Comparison of ENCODE assay signal across 10 cellular contexts in the genomic region with DNA sequence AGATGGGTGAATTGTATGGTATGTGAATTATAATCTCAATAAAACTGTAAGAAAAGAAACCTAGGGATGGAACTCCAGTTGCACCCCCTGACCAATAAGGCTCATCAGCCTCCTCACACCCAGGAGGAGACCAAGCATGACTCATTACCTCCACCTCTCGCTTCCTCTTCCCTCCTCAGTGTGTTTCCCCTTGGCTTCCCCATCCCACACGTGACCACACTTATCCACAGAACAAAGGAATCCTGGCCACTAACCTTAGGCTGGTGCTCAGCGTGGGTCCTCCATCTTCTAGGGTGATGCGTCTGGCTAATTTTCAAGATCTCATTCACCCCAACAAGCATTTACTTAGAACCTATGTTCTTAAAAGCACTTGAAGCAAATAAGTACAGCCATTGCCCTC. TPM values are rescaled to one million over a fixed set of nuclear protein-coding genes. Genes with fewer than 3 reads are reported as not detected.
DNase-seq lines count a peak whose midpoint lies in the region; ATAC-seq and TF ChIP-seq lines count a peak whose summit lies in the region.
"Had no signal": no experiment of that assay in that cellular context is flagged by ENCODE, and none has a peak within 500 bp of the region (broad histone marks: within the 10 kb centered on the region; RNA-seq: fewer than 3 reads in every experiment).

No MANE protein-coding gene starts in this region.

- H4K91ac ChIP-seq in IMR-90 (ENCODE audit: insufficient read depth, low read depth, low read length): no peak overlapping the region

- in situ Hi-C loops in IMR-90 (cut with MboI; ENCODE audit: low sequenced_read_pairs): no loop called here

- no peak for TF ChIP-seq CTCF in IMR-90 (conservative IDR thresholded peaks at IDR 0.05; ENCODE audit: low read depth, low read length)

- ATAC-seq in IMR-90 (ENCODE audit: low read depth) (no peak), sciatic nerve (no peak), Right ventricle myocardium superior (ENCODE audit: poor library complexity) (no peak)

- no peak overlapping the region for H2AFZ ChIP-seq in IMR-90 (replicated peaks; ENCODE audit: low read length, poor library complexity)

- H3K27ac ChIP-seq in BLaER1 treated with 17β-estradiol and CSF1 and Interleukin-3, amounts not matched to agents 10 nM and 100 nM: no peak overlapping the region
- H3K27ac ChIP-seq in IMR-90 (ENCODE audit: insufficient read depth, low read length): no peak overlapping the region
- H3K27ac ChIP-seq: neutrophil had no signal

- no peak for TF ChIP-seq RAD21 in IMR-90 (IDR thresholded peaks at IDR 0.05; ENCODE audit: low read length)

- no peak overlapping the region for H2BK5ac ChIP-seq in IMR-90 (ENCODE audit: low read depth, low read length, poor library complexity, severe bottlenecking)

- H3K79me1 ChIP-seq in IMR-90 (ENCODE audit: low read depth in 1 of 2, low read length in 2 of 2): no peaks in the 10 kb centered on the region

- no peak overlapping the region for H4K8ac ChIP-seq in IMR-90 (ENCODE audit: low read depth in 2 of 2, low read length in 2 of 2)

- POLR2A ChIA-PET in IMR-90 (lab: Charles Lee; ENCODE audit: unreplicated experiment): no interaction called here

- H2BK15ac ChIP-seq in IMR-90 (ENCODE audit: low read depth, low read length): no peak overlapping the region

- CTCF ChIA-PET in IMR-90 (lab: Yijun Ruan, JAX): no interaction called here

- H2AK5ac ChIP-seq in IMR-90 (ENCODE audit: low read depth, low read length): peak overlapping the region; percentile 73; the same call in 1 of the 2 replicates

- intact Hi-C loops in IMR-90 (cut with micrococcal nuclease): no loop called here
- intact Hi-C loops in sciatic nerve (cut with DNase I): no loop called here
- intact Hi-C loops in Right ventricle myocardium superior (cut with DNase I): no loop called here

- H3K56ac ChIP-seq in IMR-90 (ENCODE audit: extremely low read depth, insufficient read depth, low read length): no peak overlapping the region

- no peaks in the 10 kb centered on the region for H3K9me1 ChIP-seq in IMR-90 (ENCODE audit: insufficient read depth, low read length)

- H3K4me2 ChIP-seq in BLaER1 treated with 17β-estradiol and CSF1 and Interleukin-3, amounts not matched to agents 10 nM and 100 nM: peak overlapping the region in 7 of 11 experiments; percentile 11 to 43 (median 21); a peak in 9 of 22 replicates
- H3K4me2 ChIP-seq in IMR-90 (ENCODE audit: low read depth, low read length): no peak overlapping the region

- no TSS peak for BruUV-seq in IMR-90 (replicated peaks; lab: Mats Ljungman, UMichigan)

- H3K18ac ChIP-seq in IMR-90 (ENCODE audit: low read depth, low read length): no peak overlapping the region

- dilution Hi-C loops in IMR-90 (cut with HindIII; ENCODE audit: low sequenced_read_pairs, unreplicated experiment): no loop called here

- H3K4me1 ChIP-seq in BLaER1 treated with 17β-estradiol and CSF1 and Interleukin-3, amounts not matched to agents 10 nM and 100 nM: peaks cover 0 to 12% (median 8%) of the 10 kb centered on the region in 10 experiments; a peak in 11 of 20 replicates
- H3K4me1 ChIP-seq in IMR-90 (ENCODE audit: control insufficient read depth, insufficient read depth, low read length): no peaks in the 10 kb centered on the region

- no peak for TF ChIP-seq POLR2A in IMR-90 (IDR thresholded peaks at IDR 0.05; ENCODE audit: low read depth, low read length)

- no peaks in the 10 kb centered on the region for H3K27me3 ChIP-seq in BLaER1 treated with 17β-estradiol and CSF1 and Interleukin-3, amounts not matched to agents 10 nM and 100 nM
- peaks cover 3% of the 10 kb centered on the region; the same call in 1 of the 2 replicates for H3K27me3 ChIP-seq in IMR-90 (ENCODE audit: control insufficient read depth, insufficient read depth, low read length)

- no peak overlapping the region for H2AK9ac ChIP-seq in IMR-90 (replicated peaks; ENCODE audit: low read depth, low read length, poor library complexity)

- peaks cover 7 to 15% (median 13%) of the 10 kb centered on the region in 11 experiments; a peak in 21 of 22 replicates for H3K9me3 ChIP-seq in BLaER1 treated with 17β-estradiol and CSF1 and Interleukin-3, amounts not matched to agents 10 nM and 100 nM (replicated peaks in 1 of 11)
- H3K9me3 ChIP-seq in IMR-90 (ENCODE audit: control insufficient read depth, insufficient read depth, low read length): peaks cover 4% of the 10 kb centered on the region; the same call in 1 of the 2 replicates
- H3K9me3 ChIP-seq: neutrophil had no signal

- no peaks in the 10 kb centered on the region for H4K20me1 ChIP-seq in BLaER1 treated with 17β-estradiol and CSF1 and Interleukin-3, amounts not matched to agents 10 nM and 100 nM
- H4K20me1 ChIP-seq in IMR-90 (ENCODE audit: insufficient read depth, low read length): no peaks in the 10 kb centered on the region

- DNase-seq in IMR-90 (no peak), sciatic nerve (ENCODE audit: low spot score) (peak; percentile 17), HK-2 (ENCODE audit: unreplicated experiment) (no peak), NCI-H2107 (lab: John Stamatoyannopoulos, UW) (no peak), Right ventricle myocardium superior (no peak), COLO668 (lab: John Stamatoyannopoulos, UW; ENCODE audit: unreplicated experiment) (no peak)
- peak; percentile 56 for DNase-seq in activated CD8-positive, alpha-beta memory T cell treated with anti-CD3 and anti-CD28 coated beads, Interleukin-2, amount 50 U/mL, for 48 hours
- DNase-seq: C1 segment of cervical spinal cord had no signal

- H3K4ac ChIP-seq in IMR-90 (ENCODE audit: low read depth, low read length): no peak overlapping the region

- no peak overlapping the region for H4K5ac ChIP-seq in IMR-90 (ENCODE audit: low read depth, low read length)

- H3K14ac ChIP-seq in IMR-90 (replicated peaks; ENCODE audit: low read depth, low read length): no peak overlapping the region; the same call in 1 of the 2 replicates

- no peaks in the 10 kb centered on the region for H3K36me3 ChIP-seq in BLaER1 treated with 17β-estradiol and CSF1 and Interleukin-3, amounts not matched to agents 10 nM and 100 nM
- no peaks in the 10 kb centered on the region for H3K36me3 ChIP-seq in IMR-90 (ENCODE audit: control insufficient read depth, insufficient read depth, low read length)
- H3K36me3 ChIP-seq: neutrophil had no signal

- H3K9ac ChIP-seq in BLaER1 treated with 17β-estradiol and CSF1 and Interleukin-3, amounts not matched to agents 10 nM and 100 nM: no peak overlapping the region
- no peak overlapping the region for H3K9ac ChIP-seq in IMR-90 (ENCODE audit: low read depth, low read length)

- H3K4me3 ChIP-seq in BLaER1 treated with 17β-estradiol and CSF1 and Interleukin-3, amounts not matched to agents 10 nM and 100 nM: no peak overlapping the region
- H3K4me3 ChIP-seq in IMR-90 (ENCODE audit: insufficient read depth, low read depth, low read length): no peak overlapping the region

- 82% methylated on average over 3 of the region's 4 CpGs; no CpG with 5 or more reads in 1 of the 2 experiments for WGBS in IMR-90 (ENCODE audit: extremely low coverage in 2 of 2, insufficient read length in 1 of 2), 2 experiments

- no peak overlapping the region for H3K23ac ChIP-seq in IMR-90 (ENCODE audit: low read depth, low read length)

- no peak overlapping the region for H2BK120ac ChIP-seq in IMR-90 (ENCODE audit: low read depth, low read length)

- no peak overlapping the region for H2BK20ac ChIP-seq in IMR-90 (ENCODE audit: low read depth, low read length)

TF ChIP-seq in IMR-90, 13 proteins besides CTCF, POLR2A, EP300 and RAD21:
- TF ChIP-seq RFX5 (IDR thresholded peaks at IDR 0.05; ENCODE audit: low read depth, low read length) (no peak), CEBPB (IDR thresholded peaks at IDR 0.05; ENCODE audit: low read depth, low read length) (no peak), MAZ (IDR thresholded peaks at IDR 0.05; ENCODE audit: borderline replicate concordance, low read depth, low read length) (no peak), MXI1 (IDR thresholded peaks at IDR 0.05; ENCODE audit: borderline replicate concordance, low read depth, low read length) (no peak), CHD1 (IDR thresholded peaks at IDR 0.05; ENCODE audit: low read depth, low read length) (no peak), NFE2L2 (IDR thresholded peaks at IDR 0.05; ENCODE audit: low read depth, low read length) (no peak)
- TF ChIP-seq, protein P1, sequence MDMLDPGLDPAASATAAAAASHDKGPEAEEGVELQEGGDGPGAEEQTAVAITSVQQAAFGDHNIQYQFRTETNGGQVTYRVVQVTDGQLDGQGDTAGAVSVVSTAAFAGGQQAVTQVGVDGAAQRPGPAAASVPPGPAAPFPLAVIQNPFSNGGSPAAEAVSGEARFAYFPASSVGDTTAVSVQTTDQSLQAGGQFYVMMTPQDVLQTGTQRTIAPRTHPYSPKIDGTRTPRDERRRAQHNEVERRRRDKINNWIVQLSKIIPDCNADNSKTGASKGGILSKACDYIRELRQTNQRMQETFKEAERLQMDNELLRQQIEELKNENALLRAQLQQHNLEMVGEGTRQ (IDR thresholded peaks at IDR 0.05; ENCODE audit: low read depth, low read length): no peak

RNA-seq across cellular contexts. Expression of gene MAP3K14, which starts 36.2 kb away (rescaled TPM):
- 3.6 and 4.1 TPM in 2 replicates for total RNA-seq in IMR-90 (2012; rRNA removed)
- 19.9 and 21.7 TPM in 2 replicates for polyA plus RNA-seq in IMR-90 (2012; rRNA removed)
- 11.1 and 15.2 TPM in 2 replicates for polyA plus RNA-seq in IMR-90 (2012; cell fraction: cytosol; rRNA removed)
- polyA plus RNA-seq in IMR-90 (2012; cell fraction: nucleus; rRNA removed; ENCODE audit: low replicate concordance): 52.0 and 95.3 TPM in 2 replicates
- 19.1 TPM for total RNA-seq in sciatic nerve
- total RNA-seq in Right ventricle myocardium superior: 12.2 TPM

Comparison
In these comparisons a context has a peak if more than half of its experiments do, and no peak if none do; other contexts are left out.
1. DNase-seq: peak in activated CD8-positive, alpha-beta memory T cell treated with anti-CD3 and anti-CD28 coated beads, Interleukin-2, amount 50 U/mL, for 48 hours (single experiment) and sciatic nerve (single experiment); none in IMR-90 (single experiment), HK-2 (single experiment), NCI-H2107 (single experiment), Right ventricle myocardium superior (single experiment) and COLO668 (single experiment).